8 cellular contexts compared by ENCODE assay signal in genomic region chr20:38804682-38805501, GRCh38. TPM values are rescaled to one million over a fixed set of nuclear protein-coding genes. Genes with fewer than 3 reads are reported as not detected.
DNase-seq lines count a peak whose midpoint lies in the region; ATAC-seq and TF ChIP-seq lines count a peak whose summit lies in the region.

No MANE protein-coding gene starts in this region.

- peak; percentile 75 to 94 (median 91) for DNase-seq in CD4-positive, CD25-positive, alpha-beta regulatory T cell
- peak; percentile 58 to 71 (median 64) for DNase-seq in T-helper 17 cell
- peak; percentile 51 for DNase-seq in lower lobe of right lung
- peak; percentile 61 for DNase-seq in stimulated activated CD8-positive, alpha-beta memory T cell treated with anti-CD3 and anti-CD28 coated beads, Interleukin-12 subunit alpha, Interleukin-12 subunit beta, amount 100 ng/mL, for 4 hours (ENCODE audit: low read depth)
- DNase-seq in NCI-H1436 treated with DMSO at 0.1 percent for 48 hours (lab: John Stamatoyannopoulos, UW) = no peak
- DNase-seq in NCI-H2107 treated with DMSO at 0.1 percent for 48 hours (lab: John Stamatoyannopoulos, UW; ENCODE audit: unreplicated experiment) = no peak

- no peak for TF ChIP-seq CTCF in lower lobe of right lung (IDR thresholded peaks at IDR 0.05)

- peak overlapping the region; percentile 99 for H3K27ac ChIP-seq in CD4-positive, CD25-positive, alpha-beta regulatory T cell (ENCODE audit: insufficient read depth, low read length, poor library complexity, severe bottlenecking)
- H3K27ac ChIP-seq in angular gyrus (ENCODE audit: low read depth, low read length) (peak overlapping the region; percentile 96), lower lobe of right lung (peak overlapping the region; percentile 79)

- H3K27me3 ChIP-seq in CD4-positive, CD25-positive, alpha-beta regulatory T cell (ENCODE audit: control insufficient read depth, insufficient read depth, low read length) = no peaks in the 10 kb centered on the region
- H3K27me3 ChIP-seq in lower lobe of right lung (ENCODE audit: low read depth) = peaks cover 30% of the 10 kb centered on the region

- H3K4me3 Mint-ChIP-seq in CD4-positive, CD25-positive, alpha-beta regulatory T cell = peak overlapping the region; percentile 91 to 95 (median 93)
- peak overlapping the region; percentile 93 for H3K4me3 Mint-ChIP-seq in T-helper 17 cell

- peaks cover 7% of the 10 kb centered on the region for H3K27me3 Mint-ChIP-seq in CD4-positive, CD25-positive, alpha-beta regulatory T cell
- no peaks in the 10 kb centered on the region for H3K27me3 Mint-ChIP-seq in T-helper 17 cell

- H3K27ac Mint-ChIP-seq in CD4-positive, CD25-positive, alpha-beta regulatory T cell = peak overlapping the region; percentile 97 to 99 (median 98)
- peak overlapping the region; percentile 98 for H3K27ac Mint-ChIP-seq in T-helper 17 cell

- peaks cover 54% of the 10 kb centered on the region for H3K4me1 ChIP-seq in CD4-positive, CD25-positive, alpha-beta regulatory T cell (ENCODE audit: control insufficient read depth, insufficient read depth, low read length, poor library complexity, severe bottlenecking)
- H3K4me1 ChIP-seq in lower lobe of right lung = peaks cover 44% of the 10 kb centered on the region

- peak; percentile 79 to 80 for ATAC-seq in CD4-positive, CD25-positive, alpha-beta regulatory T cell (ENCODE audit: low read depth in 2 of 2)
- ATAC-seq in HG02588 (IDR thresholded peaks at IDR 0.05; ENCODE audit: unreplicated experiment) (peak; percentile 23), T-helper 17 cell (peak; percentile 82), lower lobe of right lung (peak; percentile 66 to 70)

- peak overlapping the region; percentile 84 for H3K4me3 ChIP-seq in CD4-positive, CD25-positive, alpha-beta regulatory T cell (ENCODE audit: low read depth, low read length)
- peak overlapping the region; percentile 72 for H3K4me3 ChIP-seq in lower lobe of right lung

- H3K9me3 Mint-ChIP-seq in CD4-positive, CD25-positive, alpha-beta regulatory T cell = no peaks in the 10 kb centered on the region

- H3K4me1 Mint-ChIP-seq in CD4-positive, CD25-positive, alpha-beta regulatory T cell = peaks cover 15 to 58% (median 42%) of the 10 kb centered on the region in 4 donors
- peaks cover 44% of the 10 kb centered on the region for H3K4me1 Mint-ChIP-seq in T-helper 17 cell

- intact Hi-C loops in lower lobe of right lung (cut with DNase I) = no loop called here

- peaks cover under 1% of the 10 kb centered on the region for H3K36me3 ChIP-seq in CD4-positive, CD25-positive, alpha-beta regulatory T cell (ENCODE audit: control insufficient read depth, insufficient read depth, low read length)
- no peaks in the 10 kb centered on the region for H3K36me3 ChIP-seq in lower lobe of right lung

- H3K36me3 Mint-ChIP-seq in CD4-positive, CD25-positive, alpha-beta regulatory T cell = peaks cover 6% of the 10 kb centered on the region
- H3K36me3 Mint-ChIP-seq in T-helper 17 cell (ENCODE audit: low read depth) = peaks cover 3% of the 10 kb centered on the region

- H3K9me3 ChIP-seq in CD4-positive, CD25-positive, alpha-beta regulatory T cell (ENCODE audit: control insufficient read depth in 2 of 2, low read length in 2 of 2) = no peaks in the 10 kb centered on the region
- no peaks in the 10 kb centered on the region for H3K9me3 ChIP-seq in T-helper 17 cell (ENCODE audit: control insufficient read depth, low read length, poor library complexity, severe bottlenecking)
- H3K9me3 ChIP-seq in lower lobe of right lung = no peaks in the 10 kb centered on the region

RNA-seq across cellular contexts. Expression of gene PPP1R16B, which starts 0.6 kb away (rescaled TPM):
- total RNA-seq in CD4-positive, CD25-positive, alpha-beta regulatory T cell = 84.1 TPM
- 10 to 100 TPM; 16.5 to 26.8 (median 25.0) TPM for polyA plus RNA-seq in CD4-positive, CD25-positive, alpha-beta regulatory T cell
- total RNA-seq in T-helper 17 cell (10 to 100 TPM; 45.6 to 60.9 TPM), lower lobe of right lung (13.0 TPM)

RNA-seq across cellular contexts. Expression of gene ACTR5, which starts 56.6 kb away (rescaled TPM):
- 14.5 TPM for total RNA-seq in CD4-positive, CD25-positive, alpha-beta regulatory T cell
- 10 to 100 TPM in 2 of 4 donors, 1 to 10 TPM in 2; 6.1 to 12.2 (median 10.3) TPM for polyA plus RNA-seq in CD4-positive, CD25-positive, alpha-beta regulatory T cell
- total RNA-seq in T-helper 17 cell (10 to 100 TPM; 12.2 to 14.6 TPM), lower lobe of right lung (6.0 TPM)

Comparison
In these comparisons a context has a peak if more than half of its experiments do, and no peak if none do; other contexts are left out.
1. ATAC-seq: peak in every context shown above with its lines; median percentile 82 in T-helper 17 cell; 80 in CD4-positive, CD25-positive, alpha-beta regulatory T cell; 68 in lower lobe of right lung; 23 in HG02588.
2. DNase-seq: peak in CD4-positive, CD25-positive, alpha-beta regulatory T cell (3 of 3), T-helper 17 cell (3 of 3), lower lobe of right lung (single experiment) and stimulated activated CD8-positive, alpha-beta memory T cell treated with anti-CD3 and anti-CD28 coated beads, Interleukin-12 subunit alpha, Interleukin-12 subunit beta, amount 100 ng/mL, for 4 hours (single experiment); none in NCI-H1436 treated with DMSO at 0.1 percent for 48 hours (single experiment) and NCI-H2107 treated with DMSO at 0.1 percent for 48 hours (single experiment).
3. Peak in every context shown above with its lines, with median percentiles within 50 percentile points of each other: H3K27ac ChIP-seq.